Comparison of ENCODE assay signal across 31 cellular contexts in the genomic region with DNA sequence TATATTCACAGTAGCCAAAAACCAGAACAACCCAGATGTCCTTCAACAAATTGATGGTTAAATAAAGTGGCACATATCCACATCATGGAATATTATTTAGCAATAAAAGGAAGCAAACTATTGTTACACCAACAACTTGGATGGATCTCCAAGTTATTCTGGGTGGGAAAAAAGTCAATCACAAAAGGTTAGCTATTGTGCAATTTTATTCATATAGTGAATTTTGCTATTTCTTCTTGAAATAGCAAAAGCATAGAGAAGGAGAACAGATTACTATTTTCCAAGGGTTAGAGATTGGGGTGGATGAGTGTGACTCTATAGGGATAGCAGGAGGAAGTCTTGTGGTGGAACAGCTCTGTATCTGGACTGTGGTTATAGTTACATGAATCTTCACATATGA.
"Had no signal": no experiment of that assay in that cellular context is flagged by ENCODE, and none has a peak within 500 bp of the region (broad histone marks: within the 10 kb centered on the region; RNA-seq: fewer than 3 reads in every experiment).

No MANE protein-coding gene starts in this region.

- H3K4me3 Mint-ChIP-seq: naive B cell; naive thymus-derived CD8-positive, alpha-beta T cell; nephron; neural progenitor cell; stimulated activated memory B cell treated with anti-CD40 and anti-IgM and Interleukin-4, amounts not matched to agents 10 μg/mL and 1 μg/mL and 100 μg/mL, for 72 hours; stimulated activated naive CD8-positive, alpha-beta T cell treated with anti-CD3 and anti-CD28 coated beads, Interleukin-15, amount 100 ng/mL, for 72 hours had no signal

- DNase-seq: naive B cell; naive thymus-derived CD8-positive, alpha-beta T cell; occipital lobe; ovary; posterior cingulate gyrus; psoas muscle; right cardiac atrium; spleen; stimulated activated CD4-positive, alpha-beta T cell treated with anti-CD3 and anti-CD28 coated beads, Interleukin-12 subunit alpha, Interleukin-12 subunit beta, amount 100 ng/mL, for 4 hours; stimulated activated CD4-positive, alpha-beta T cell treated with anti-CD3 and anti-CD28 coated beads, Interleukin-1b, Interleukin-23, amount 100 ng/mL, for 48 hours; stimulated activated CD4-positive, alpha-beta T cell treated with anti-CD3 and anti-CD28 coated beads, Interleukin-4, amount 100 ng/mL, for 1 hour; stimulated activated CD4-positive, alpha-beta T cell treated with anti-CD3 and anti-CD28 coated beads, Interleukin-4, amount 100 ng/mL, for 4 hours; stimulated activated CD8-positive, alpha-beta memory T cell treated with anti-CD3 and anti-CD28 coated beads, Interleukin-4, amount 100 ng/mL, for 48 hours; stimulated activated naive CD4-positive, alpha-beta T cell; stimulated activated naive CD8-positive, alpha-beta T cell treated with anti-CD3 and anti-CD28 coated beads, Interleukin-15, amount 100 ng/mL, for 72 hours; stimulated activated naive CD8-positive, alpha-beta T cell treated with anti-CD3 and anti-CD28 coated beads, Interleukin-15, Interleukin-2, amounts not matched to agents 100 U/mL and 50 U/mL, for 24 hours; substantia nigra; testis; tibial artery; trophoblast cell; upper lobe of left lung; uterus had no signal

- H3K27ac Mint-ChIP-seq: naive B cell; naive thymus-derived CD8-positive, alpha-beta T cell; nephron; neural progenitor cell; progenitor cell of endocrine pancreas; stimulated activated memory B cell treated with anti-CD40 and anti-IgM and Interleukin-4, amounts not matched to agents 10 μg/mL and 1 μg/mL and 100 μg/mL, for 72 hours; stimulated activated naive CD8-positive, alpha-beta T cell treated with anti-CD3 and anti-CD28 coated beads, Interleukin-15, amount 100 ng/mL, for 72 hours had no signal

- H3K36me3 ChIP-seq: neural progenitor cell, ovary, spleen, suprapubic skin, tibial artery, upper lobe of left lung, uterus had no signal

- H3K4me3 ChIP-seq: neural progenitor cell, ovary, psoas muscle, skin epidermis, smooth muscle cell, spleen, suprapubic skin, testis, tibial artery, upper lobe of left lung, uterus had no signal

- H3K4me1 Mint-ChIP-seq: naive B cell; naive thymus-derived CD8-positive, alpha-beta T cell; neural progenitor cell; stimulated activated memory B cell treated with anti-CD40 and anti-IgM and Interleukin-4, amounts not matched to agents 10 μg/mL and 1 μg/mL and 100 μg/mL, for 72 hours; stimulated activated naive CD8-positive, alpha-beta T cell treated with anti-CD3 and anti-CD28 coated beads, Interleukin-15, amount 100 ng/mL, for 72 hours had no signal

- H3K79me2 ChIP-seq: parathyroid adenoma had no signal

- H3K27me3 Mint-ChIP-seq: stimulated activated naive CD8-positive, alpha-beta T cell treated with anti-CD3 and anti-CD28 coated beads, Interleukin-15, amount 100 ng/mL, for 72 hours had no signal

- ATAC-seq: naive thymus-derived CD8-positive, alpha-beta T cell; psoas muscle; right cardiac atrium; sciatic nerve; stimulated activated memory B cell treated with anti-CD40 and anti-IgM and Interleukin-4, amounts not matched to agents 10 μg/mL and 1 μg/mL and 100 μg/mL, for 72 hours; stimulated activated naive CD8-positive, alpha-beta T cell treated with anti-CD3 and anti-CD28 coated beads, Interleukin-15, amount 100 ng/mL, for 72 hours; stimulated activated naive CD8-positive, alpha-beta T cell treated with anti-CD3 and anti-CD28 coated beads, Interleukin-15, Interleukin-2, amounts not matched to agents 100 U/mL and 50 U/mL, for 24 hours had no signal

- H3K4me2 ChIP-seq: neural progenitor cell, smooth muscle cell had no signal

- H3K27me3 ChIP-seq: neural progenitor cell, ovary, spleen, suprapubic skin, testis, tibial artery, upper lobe of left lung, uterus had no signal

- H3K9me3 ChIP-seq: ovary, psoas muscle, suprapubic skin, testis, tibial artery, upper lobe of left lung, uterus had no signal

- H3K9ac ChIP-seq: neural progenitor cell, parathyroid adenoma had no signal

- H3K27ac ChIP-seq: neural progenitor cell, ovary, parathyroid adenoma, psoas muscle, skin epidermis, suprapubic skin, testis, tibial artery, upper lobe of left lung, uterus had no signal

- H3K36me3 Mint-ChIP-seq: neural progenitor cell had no signal

- H2AFZ ChIP-seq: neural progenitor cell, parathyroid adenoma had no signal

- H3K4me1 ChIP-seq: neural progenitor cell, parathyroid adenoma, psoas muscle, spleen, suprapubic skin, testis, upper lobe of left lung, uterus had no signal
